8 cellular contexts compared by ENCODE assay signal in the genomic region with DNA sequence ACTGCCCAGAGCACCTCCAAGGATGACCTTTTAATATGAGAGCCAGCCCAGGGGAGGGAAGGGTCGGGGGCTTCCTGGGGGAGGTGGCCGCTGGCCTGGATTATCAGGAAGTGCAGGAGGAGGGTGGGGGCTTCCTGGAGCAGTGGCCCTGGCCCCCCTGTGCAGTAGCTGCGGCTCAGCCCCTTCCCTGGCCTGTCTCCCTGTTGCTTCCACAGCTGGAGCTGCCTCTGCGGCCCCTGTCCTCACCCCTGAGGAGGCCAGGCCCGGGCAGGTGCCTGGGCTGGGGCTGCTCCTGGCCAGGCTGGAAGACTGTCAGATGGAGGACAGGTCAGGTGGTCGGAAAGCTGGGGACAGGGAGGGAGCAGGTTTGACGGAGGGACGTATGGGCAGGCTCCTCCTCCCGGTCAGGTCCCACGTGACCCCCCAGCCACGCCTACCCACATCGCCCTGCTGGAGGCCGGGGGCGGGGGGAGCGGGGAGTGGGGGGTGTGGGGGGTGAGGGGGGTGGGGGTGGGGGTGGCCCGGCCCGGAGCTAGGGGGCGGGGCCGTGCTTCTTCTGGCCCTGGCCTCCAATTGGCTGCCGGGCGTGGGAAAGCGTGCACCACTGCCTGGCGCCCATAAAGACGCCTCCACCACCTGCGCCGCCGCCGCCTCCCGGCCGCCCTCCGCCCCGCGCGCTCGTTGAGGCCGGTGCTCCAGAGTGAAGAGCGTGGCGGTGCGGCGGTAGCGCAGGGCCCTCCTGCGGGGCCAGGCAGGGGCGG. TPM values are rescaled to one million over a fixed set of nuclear protein-coding genes. Genes with fewer than 3 reads are reported as not detected.
A peak's percentile ranks its signal among the peaks of the same experiment; 100 is the strongest.
DNase-seq lines count a peak whose midpoint lies in the region; ATAC-seq and TF ChIP-seq lines count a peak whose summit lies in the region.

No MANE protein-coding gene starts in this region.

- peaks cover 46 to 98% (median 87%) of the 10 kb centered on the region in 10 experiments for H3K4me1 ChIP-seq in BLaER1 treated with 17β-estradiol and CSF1 and Interleukin-3, amounts not matched to agents 10 nM and 100 nM
- peaks cover 65% of the 10 kb centered on the region for H3K4me1 ChIP-seq in mucosa of descending colon (ENCODE audit: low read depth)

- ATAC-seq in GM19328 (IDR thresholded peaks at IDR 0.05; ENCODE audit: unreplicated experiment) (peak; percentile 36), HG03565 (IDR thresholded peaks at IDR 0.05; ENCODE audit: unreplicated experiment) (peak; percentile 21), mucosa of descending colon (peak; percentile 60)

- H4K20me1 ChIP-seq in BLaER1 treated with 17β-estradiol and CSF1 and Interleukin-3, amounts not matched to agents 10 nM and 100 nM: peaks cover 0 to 43% (median 4%) of the 10 kb centered on the region in 11 experiments; a peak in 6 of 22 replicates

- intact Hi-C loops in mucosa of descending colon (cut with DNase I, micrococcal nuclease): loop anchor here (5.0 kb wide), 2 partner anchors 129 to 134 kb away; a partner anchor contains a TSS

- peak overlapping the region; percentile 93 to 100 (median 98) for H3K4me2 ChIP-seq in BLaER1 treated with 17β-estradiol and CSF1 and Interleukin-3, amounts not matched to agents 10 nM and 100 nM

- no peaks in the 10 kb centered on the region for H3K9me3 ChIP-seq in BLaER1 treated with 17β-estradiol and CSF1 and Interleukin-3, amounts not matched to agents 10 nM and 100 nM (replicated peaks in 1 of 11)
- H3K9me3 ChIP-seq in mucosa of descending colon: no peaks in the 10 kb centered on the region

- TF ChIP-seq CTCF in epithelial cell of esophagus (IDR thresholded peaks at IDR 0.05; ENCODE audit: insufficient read depth, low read depth, low read length, missing control alignments) (no peak), mucosa of descending colon (IDR thresholded peaks at IDR 0.05) (no peak)

- H3K27me3 ChIP-seq in BLaER1 treated with 17β-estradiol and CSF1 and Interleukin-3, amounts not matched to agents 10 nM and 100 nM: peaks cover 0 to 12% (median 0%) of the 10 kb centered on the region in 11 experiments; a peak in 11 of 22 replicates

- H3K9ac ChIP-seq in BLaER1 treated with 17β-estradiol and CSF1 and Interleukin-3, amounts not matched to agents 10 nM and 100 nM: peak overlapping the region; percentile 76 to 86 (median 82)

- peak overlapping the region; percentile 52 to 78 (median 64) for H3K4me3 ChIP-seq in BLaER1 treated with 17β-estradiol and CSF1 and Interleukin-3, amounts not matched to agents 10 nM and 100 nM
- H3K4me3 ChIP-seq in epithelial cell of esophagus (ENCODE audit: low read length) (peak overlapping the region; percentile 45), mucosa of descending colon (peak overlapping the region; percentile 30)

- no peaks in the 10 kb centered on the region for H3K36me3 ChIP-seq in BLaER1 treated with 17β-estradiol and CSF1 and Interleukin-3, amounts not matched to agents 10 nM and 100 nM
- no peaks in the 10 kb centered on the region for H3K36me3 ChIP-seq in mucosa of descending colon (ENCODE audit: low read depth)

- DNase-seq in NOMO-1 treated with DMSO at 0.1 percent for 48 hours (lab: John Stamatoyannopoulos, UW; ENCODE audit: unreplicated experiment): peak; percentile 78
- peak; percentile 84 for DNase-seq in activated T-cell treated with anti-CD3 and anti-CD28 coated beads for 1 hour (ENCODE audit: low read depth)
- peak; percentile 64 for DNase-seq in epithelial cell of esophagus (ENCODE audit: low read depth)
- peak; percentile 91 to 94 (median 94) for DNase-seq in mucosa of descending colon
- peak; percentile 73 to 77 for DNase-seq in stimulated activated CD8-positive, alpha-beta memory T cell treated with anti-CD3 and anti-CD28 coated beads, Interleukin-7, amount 100 ng/mL, for 1 hour (ENCODE audit: low read depth in 2 of 2)

- peak overlapping the region; percentile 65 to 95 (median 90) for H3K27ac ChIP-seq in BLaER1 treated with 17β-estradiol and CSF1 and Interleukin-3, amounts not matched to agents 10 nM and 100 nM

RNA-seq across cellular contexts. Expression of a gene that starts 10.2 kb away (rescaled TPM):
- 100 to 1,000 TPM; 143 to 206 (median 146) TPM for total RNA-seq in mucosa of descending colon

RNA-seq across cellular contexts. Expression of a gene that starts 15.9 kb away (rescaled TPM):
- total RNA-seq in mucosa of descending colon: 1 to 10 TPM; 1.3 to 7.8 (median 1.6) TPM

RNA-seq across cellular contexts. Expression of a gene that starts 19.5 kb away (rescaled TPM):
- total RNA-seq in mucosa of descending colon: 10 to 100 TPM; 28.1 to 51.6 (median 44.7) TPM

RNA-seq across cellular contexts. Expression of a gene that starts 40.6 kb away (rescaled TPM):
- total RNA-seq in mucosa of descending colon: 10 to 100 TPM; 45.2 to 65.5 (median 48.3) TPM

Comparison
In these comparisons a context has a peak if more than half of its experiments do, and no peak if none do; other contexts are left out.
1. Peak in every context shown above with its lines: DNase-seq, ATAC-seq, H3K4me3 ChIP-seq and H3K27ac ChIP-seq.